Comparison of ENCODE assay signal across 30 cellular contexts in genomic region chr17:17167356-17167755, GRCh38. TPM values are rescaled to one million over a fixed set of nuclear protein-coding genes. Genes with fewer than 3 reads are reported as not detected.
DNase-seq lines count a peak whose midpoint lies in the region; ATAC-seq lines count a peak whose summit lies in the region.
"Had no signal": no experiment of that assay in that cellular context is flagged by ENCODE, and none has a peak within 500 bp of the region (broad histone marks: within the 10 kb centered on the region; RNA-seq: fewer than 3 reads in every experiment).

No MANE protein-coding gene starts in this region.

- POLR2A ChIA-PET in T-cell (lab: Charles Lee), result interaction anchor here in 1 of 2 donors (0.6 kb wide), 1 partner anchor 1075 kb away, joined by 4 read pairs; no protein-coding TSS in a partner anchor
- POLR2A ChIA-PET in naive thymus-derived CD4-positive, alpha-beta T cell (lab: Charles Lee), result interaction anchor here (1.5 kb wide), 1 partner anchor 14 kb away, joined by 5 read pairs; no protein-coding TSS in a partner anchor

- H3K9me3 Mint-ChIP-seq in T-cell, result no peaks in the 10 kb centered on the region
- H3K9me3 Mint-ChIP-seq in naive thymus-derived CD4-positive, alpha-beta T cell, result no peaks in the 10 kb centered on the region
- H3K9me3 Mint-ChIP-seq: activated naive CD4-positive, alpha-beta T cell treated with anti-CD3 and anti-CD28 coated beads, Interleukin-2, amount 50 U/mL, for 24 hours; immature natural killer cell; nephron had no signal

- H3K36me3 ChIP-seq in naive thymus-derived CD4-positive, alpha-beta T cell (ENCODE audit: control insufficient read depth in 2 of 3, insufficient read depth in 3 of 3, low read length in 3 of 3), result peaks cover 0 to 68% (median 11%) of the 10 kb centered on the region in 3 experiments
- H3K36me3 ChIP-seq: breast epithelium, uterus had no signal

- no peak overlapping the region for H3K4me3 ChIP-seq in naive thymus-derived CD4-positive, alpha-beta T cell (ENCODE audit: low read length)
- H3K4me3 ChIP-seq: breast epithelium, PC-9, skin epidermis, thoracic aorta, uterus had no signal

- H3K27ac ChIP-seq in naive thymus-derived CD4-positive, alpha-beta T cell (ENCODE audit: low read depth, low read length), result no peak overlapping the region
- H3K27ac ChIP-seq: breast epithelium, parathyroid adenoma, PC-9, thoracic aorta, uterus, WERI-Rb-1 had no signal

- peaks cover 42 to 46% (median 44%) of the 10 kb centered on the region in 3 donors for H3K4me1 Mint-ChIP-seq in T-cell
- peaks cover 17 to 52% (median 32%) of the 10 kb centered on the region in 7 donors for H3K4me1 Mint-ChIP-seq in naive thymus-derived CD4-positive, alpha-beta T cell

- H3K27me3 Mint-ChIP-seq in T-cell, result no peaks in the 10 kb centered on the region
- no peaks in the 10 kb centered on the region for H3K27me3 Mint-ChIP-seq in naive thymus-derived CD4-positive, alpha-beta T cell
- H3K27me3 Mint-ChIP-seq: activated naive CD4-positive, alpha-beta T cell treated with anti-CD3 and anti-CD28 coated beads, Interleukin-2, amount 50 U/mL, for 24 hours had no signal

- CTCF ChIA-PET in T-cell (lab: Charles Lee), result no interaction called here
- CTCF ChIA-PET in naive thymus-derived CD4-positive, alpha-beta T cell (lab: Charles Lee), result no interaction called here

- no peaks in the 10 kb centered on the region for H3K27me3 ChIP-seq in naive thymus-derived CD4-positive, alpha-beta T cell (ENCODE audit: control insufficient read depth in 2 of 2, insufficient read depth in 2 of 2, low read length in 2 of 2)
- H3K27me3 ChIP-seq: breast epithelium, uterus had no signal

- intact Hi-C loops in left ventricle myocardium superior (cut with micrococcal nuclease) (no loop called here), Right ventricle myocardium superior (cut with DNase I) (no loop called here)
- intact Hi-C loops in naive thymus-derived CD4-positive, alpha-beta T cell (cut with micrococcal nuclease), result no loop called here

- ATAC-seq in left ventricle myocardium superior, result no peak
- no peak for ATAC-seq in Right ventricle myocardium superior (ENCODE audit: poor library complexity)
- no peak for ATAC-seq in T-cell (replicated peaks in 1 of 4)
- no peak for ATAC-seq in naive thymus-derived CD4-positive, alpha-beta T cell
- ATAC-seq in left lobe of liver, result no peak
- ATAC-seq: HCT116, left colon, Right ventricle myocardium inferior, SK-N-SH treated with all-trans-retinoic acid at 6 μM for 48 hours had no signal

- H3K4me3 Mint-ChIP-seq in T-cell, result no peak overlapping the region
- H3K4me3 Mint-ChIP-seq in naive thymus-derived CD4-positive, alpha-beta T cell, result peak overlapping the region in 1 of 10 donors; percentile 26
- H3K4me3 Mint-ChIP-seq: activated naive CD4-positive, alpha-beta T cell treated with anti-CD3 and anti-CD28 coated beads, Interleukin-2, amount 50 U/mL, for 24 hours; immature natural killer cell; nephron had no signal

- H3K27ac Mint-ChIP-seq in T-cell, result peak overlapping the region; percentile 45 to 49
- H3K27ac Mint-ChIP-seq in naive thymus-derived CD4-positive, alpha-beta T cell, result peak overlapping the region in 7 of 9 donors; percentile 1 to 93 (median 62)
- H3K27ac Mint-ChIP-seq: activated naive CD4-positive, alpha-beta T cell treated with anti-CD3 and anti-CD28 coated beads, Interleukin-2, amount 50 U/mL, for 24 hours had no signal

- H3K9me3 ChIP-seq in naive thymus-derived CD4-positive, alpha-beta T cell (ENCODE audit: control insufficient read depth in 2 of 3, low read length in 3 of 3), result no peaks in the 10 kb centered on the region
- H3K9me3 ChIP-seq: breast epithelium, thoracic aorta, uterus had no signal

- peaks cover 56% of the 10 kb centered on the region for H3K36me3 Mint-ChIP-seq in T-cell
- H3K36me3 Mint-ChIP-seq in naive thymus-derived CD4-positive, alpha-beta T cell, result peaks cover 21 to 59% (median 23%) of the 10 kb centered on the region in 5 donors

- DNase-seq in left ventricle myocardium superior (peak; percentile 22), Right ventricle myocardium superior (no peak), T-cell (no peak), cerebellum (ENCODE audit: low spot score) (no peak), left lobe of liver (ENCODE audit: low spot score) (no peak), hypothalamus (lab: John Stamatoyannopoulos, UW) (no peak)
- no peak for DNase-seq in naive thymus-derived CD4-positive, alpha-beta T cell
- DNase-seq: activated CD4-positive, alpha-beta T cell treated with anti-CD3 and anti-CD28 coated beads, Interleukin-2, amount 50 U/mL, for 1 hour; COR-L47; DMS79; GF-D8; immature natural killer cell; left colon; MM.1S; NCI-H1930; NCI-H69; PC-9; stimulated activated naive CD4-positive, alpha-beta T cell treated with Interleukin-2 at 50 U/mL for 16 hours; T-helper 9 cell; uterus; WERI-Rb-1 had no signal

- H3K4me1 ChIP-seq in naive thymus-derived CD4-positive, alpha-beta T cell (ENCODE audit: control insufficient read depth in 2 of 2, insufficient read depth in 2 of 2, low read length in 2 of 2), result peaks cover 7 to 17% of the 10 kb centered on the region in 2 donors
- H3K4me1 ChIP-seq: breast epithelium, parathyroid adenoma, uterus had no signal

RNA-seq across cellular contexts. Expression of gene PLD6, which starts 38.8 kb away (rescaled TPM):
- total RNA-seq in left ventricle myocardium superior (11.5 TPM), Right ventricle myocardium superior (10.2 TPM), T-cell (10 to 100 TPM in 4 of 5 donors, 1 to 10 TPM in 1; 7.3 to 18.3 (median 11.1) TPM), cerebellum (6.8 TPM), left lobe of liver (4.2 TPM)
- 10 to 100 TPM in 3 of 5 experiments, 1 to 10 TPM in 2; 6.2 to 13.9 (median 12.1) TPM for total RNA-seq in naive thymus-derived CD4-positive, alpha-beta T cell
- 10 to 100 TPM; 11.0 to 16.4 TPM for polyA plus RNA-seq in naive thymus-derived CD4-positive, alpha-beta T cell
